Comparison of ENCODE assay signal across 17 cellular contexts in genomic region chr1:94259635-94260289, GRCh38. TPM values are rescaled to one million over a fixed set of nuclear protein-coding genes. Genes with fewer than 3 reads are reported as not detected.
DNase-seq lines count a peak whose midpoint lies in the region; ATAC-seq and TF ChIP-seq lines count a peak whose summit lies in the region.
"Had no signal": no experiment of that assay in that cellular context is flagged by ENCODE, and none has a peak within 500 bp of the region (broad histone marks: within the 10 kb centered on the region; RNA-seq: fewer than 3 reads in every experiment).

No MANE protein-coding gene starts in this region.

- intact Hi-C loops in MCF 10A (cut with micrococcal nuclease) (loop anchor here (1.0 to 2.0 kb wide), 2 partner anchors 23 to 66 kb away; partner anchors contain the start of gene ARHGAP29), thyroid gland (cut with DNase I) (no loop called here)
- intact Hi-C loops in activated T-helper 1 cell treated with anti-CD3 and anti-CD28 coated beads, Interleukin-12 subunit alpha, Interleukin-12 subunit beta, Interleukin-2, Interleukin-4 antibody, amounts not matched to agents 30 ng/mL and 10 ng/mL and 1 ng/mL, durations not matched to agents 14 hours and 24 hours and 36 hours (cut with micrococcal nuclease): no loop called here

- no TSS peak for BruUV-seq in MCF 10A (replicated peaks; lab: Mats Ljungman, UMichigan)

- DNase-seq in SK-N-SH (no peak), MCF 10A (ENCODE audit: unreplicated experiment) (no peak), iPS-NIHi11 (ENCODE audit: low spot score) (peak; percentile 53), thyroid gland (no peak), SIG-M5 (lab: John Stamatoyannopoulos, UW) (no peak), AG08396 (ENCODE audit: low spot score) (no peak)
- no peak for DNase-seq in activated T-helper 1 cell treated with anti-CD3 and anti-CD28 coated beads, Interleukin-12 subunit alpha, Interleukin-12 subunit beta, Interleukin-2, Interleukin-4 antibody, amounts not matched to agents 30 ng/mL and 10 ng/mL and 1 ng/mL, durations not matched to agents 14 hours and 24 hours and 36 hours (ENCODE audit: low spot score)
- DNase-seq: activated B cell treated with CpG ODN at 0.5 μM for 24 hours; activated naive CD4-positive, alpha-beta T cell; CD4-positive, CD25-positive, alpha-beta regulatory T cell; effector memory CD4-positive, alpha-beta T cell; midbrain; NCI-H524 treated with DMSO at 0.1 percent for 48 hours had no signal

- H3K9me3 Mint-ChIP-seq in MCF 10A (ENCODE audit: unreplicated experiment): no peaks in the 10 kb centered on the region
- H3K9me3 Mint-ChIP-seq in activated T-helper 1 cell treated with anti-CD3 and anti-CD28 coated beads, Interleukin-12 subunit alpha, Interleukin-12 subunit beta, Interleukin-2, Interleukin-4 antibody, amounts not matched to agents 30 ng/mL and 10 ng/mL and 1 ng/mL, durations not matched to agents 14 hours and 24 hours and 36 hours: no peaks in the 10 kb centered on the region

- no peaks in the 10 kb centered on the region for H3K27me3 Mint-ChIP-seq in MCF 10A (ENCODE audit: insufficient read depth, unreplicated experiment)
- H3K27me3 Mint-ChIP-seq in activated T-helper 1 cell treated with anti-CD3 and anti-CD28 coated beads, Interleukin-12 subunit alpha, Interleukin-12 subunit beta, Interleukin-2, Interleukin-4 antibody, amounts not matched to agents 30 ng/mL and 10 ng/mL and 1 ng/mL, durations not matched to agents 14 hours and 24 hours and 36 hours (ENCODE audit: insufficient read depth): peaks cover 9% of the 10 kb centered on the region

- H3K27ac ChIP-seq in SK-N-SH (ENCODE audit: low read depth in 2 of 2, low read length in 1 of 2): peak overlapping the region; percentile 60 to 76; a peak in 3 of 4 replicates
- H3K27ac ChIP-seq in thyroid gland: peak overlapping the region in 2 of 3 donors; percentile 41 to 86
- H3K27ac ChIP-seq: 22Rv1, body of pancreas had no signal

- peaks cover 42% of the 10 kb centered on the region for H3K4me1 Mint-ChIP-seq in MCF 10A (ENCODE audit: insufficient read depth, unreplicated experiment)
- no peaks in the 10 kb centered on the region for H3K4me1 Mint-ChIP-seq in activated T-helper 1 cell treated with anti-CD3 and anti-CD28 coated beads, Interleukin-12 subunit alpha, Interleukin-12 subunit beta, Interleukin-2, Interleukin-4 antibody, amounts not matched to agents 30 ng/mL and 10 ng/mL and 1 ng/mL, durations not matched to agents 14 hours and 24 hours and 36 hours (ENCODE audit: low read depth)
- H3K4me1 Mint-ChIP-seq: CD4-positive, CD25-positive, alpha-beta regulatory T cell had no signal

- POLR2A ChIA-PET in SK-N-SH (lab: Yijun Ruan, JAX) (no interaction called here), MCF 10A (lab: Yijun Ruan, JAX) (interaction anchor here (0.7 to 4.8 kb wide), 10 partner anchors 10 to 68 kb away, joined by 3 to 34 read pairs (median 6); partner anchors contain the start of gene ARHGAP29)

- TF ChIP-seq POLR2A in thyroid gland (IDR thresholded peaks at IDR 0.05): no peak

- H3K4me3 ChIP-seq in SK-N-SH (ENCODE audit: low read depth in 2 of 2, low read length in 1 of 2) (no peak overlapping the region), thyroid gland (replicated peaks in 1 of 3) (no peak overlapping the region)
- H3K4me3 ChIP-seq: body of pancreas, gastroesophageal sphincter had no signal

- no peak overlapping the region for H2AFZ ChIP-seq in SK-N-SH (ENCODE audit: low read depth)

- no peak for TF ChIP-seq RAD21 in SK-N-SH (IDR thresholded peaks at IDR 0.05; ENCODE audit: low read length)

- H3K9me3 ChIP-seq in SK-N-SH (no peaks in the 10 kb centered on the region), thyroid gland (no peaks in the 10 kb centered on the region)
- H3K9me3 ChIP-seq: body of pancreas, gastroesophageal sphincter had no signal

- no peak overlapping the region for H3K4me3 Mint-ChIP-seq in MCF 10A (ENCODE audit: unreplicated experiment)
- no peak overlapping the region for H3K4me3 Mint-ChIP-seq in activated T-helper 1 cell treated with anti-CD3 and anti-CD28 coated beads, Interleukin-12 subunit alpha, Interleukin-12 subunit beta, Interleukin-2, Interleukin-4 antibody, amounts not matched to agents 30 ng/mL and 10 ng/mL and 1 ng/mL, durations not matched to agents 14 hours and 24 hours and 36 hours
- H3K4me3 Mint-ChIP-seq: activated B cell treated with CpG ODN at 0.5 μM for 24 hours; CD4-positive, CD25-positive, alpha-beta regulatory T cell had no signal

- peaks cover 13% of the 10 kb centered on the region for H3F3A ChIP-seq in SK-N-SH (replicated peaks; ENCODE audit: insufficient read depth)

- H3K27me3 ChIP-seq in SK-N-SH (ENCODE audit: insufficient read depth): no peaks in the 10 kb centered on the region
- no peaks in the 10 kb centered on the region for H3K27me3 ChIP-seq in thyroid gland
- H3K27me3 ChIP-seq: body of pancreas, gastroesophageal sphincter had no signal

- no peak for TF ChIP-seq EP300 in SK-N-SH (IDR thresholded peaks at IDR 0.05; ENCODE audit: borderline replicate concordance in 1 of 2, low read depth in 1 of 2, low read length in 1 of 2)

- no peaks in the 10 kb centered on the region for H3K9me2 ChIP-seq in SK-N-SH

- H3K79me2 ChIP-seq in SK-N-SH (ENCODE audit: insufficient read depth): no peaks in the 10 kb centered on the region

- no peak for TF ChIP-seq CTCF in SK-N-SH (IDR thresholded peaks at IDR 0.05)
- TF ChIP-seq CTCF in MCF 10A (IDR thresholded peaks at IDR 0.05; ENCODE audit: unreplicated experiment): no peak
- TF ChIP-seq CTCF in thyroid gland (IDR thresholded peaks at IDR 0.05): no peak

- no peak for ATAC-seq in SK-N-SH treated with all-trans-retinoic acid at 6 μM for 48 hours
- ATAC-seq: body of pancreas had no signal

- CTCF ChIA-PET in SK-N-SH (lab: Yijun Ruan, JAX): interaction anchor here (1.0 to 2.5 kb wide), 9 partner anchors 11 to 233 kb away, joined by 3 to 9 read pairs (median 4); no protein-coding TSS in a partner anchor
- CTCF ChIA-PET in MCF 10A (lab: Yijun Ruan, JAX): interaction anchor here (0.6 to 2.5 kb wide), 4 partner anchors 15 to 220 kb away, joined by 3 to 12 read pairs (median 6); no protein-coding TSS in a partner anchor

- no peak overlapping the region for H3K4me2 ChIP-seq in SK-N-SH

- H3K4me1 ChIP-seq in SK-N-SH (ENCODE audit: control insufficient read depth in 1 of 2, insufficient read depth in 2 of 2, low read depth in 1 of 2, low read length in 1 of 2) (peaks cover 13 to 17% of the 10 kb centered on the region in 2 experiments; a peak in 3 of 4 replicates), thyroid gland (peaks cover 19 to 27% of the 10 kb centered on the region in 2 donors)
- H3K4me1 ChIP-seq: body of pancreas had no signal

- WGBS in SK-N-SH (ENCODE audit: low lambda C conversion rate): 93% methylated on average over 6 of the region's 7 CpGs
- 92 to 93% methylated on average over 7 of the region's 7 CpGs for WGBS in thyroid gland, 2 donors

- H4K20me1 ChIP-seq in SK-N-SH (ENCODE audit: insufficient read depth): no peaks in the 10 kb centered on the region

- H3K9ac ChIP-seq in SK-N-SH: no peak overlapping the region

- H3K36me3 ChIP-seq in SK-N-SH (replicated peaks in 1 of 2; ENCODE audit: control insufficient read depth in 1 of 2, insufficient read depth in 2 of 2, low read length in 1 of 2) (no peaks in the 10 kb centered on the region), thyroid gland (no peaks in the 10 kb centered on the region)
- H3K36me3 ChIP-seq: gastroesophageal sphincter had no signal

- peak overlapping the region; percentile 99 for H3K27ac Mint-ChIP-seq in MCF 10A (ENCODE audit: low read depth, unreplicated experiment)
- no peak overlapping the region for H3K27ac Mint-ChIP-seq in activated T-helper 1 cell treated with anti-CD3 and anti-CD28 coated beads, Interleukin-12 subunit alpha, Interleukin-12 subunit beta, Interleukin-2, Interleukin-4 antibody, amounts not matched to agents 30 ng/mL and 10 ng/mL and 1 ng/mL, durations not matched to agents 14 hours and 24 hours and 36 hours
- H3K27ac Mint-ChIP-seq: activated B cell treated with CpG ODN at 0.5 μM for 24 hours; CD4-positive, CD25-positive, alpha-beta regulatory T cell had no signal

- no peaks in the 10 kb centered on the region for H3K36me3 Mint-ChIP-seq in MCF 10A (ENCODE audit: insufficient read depth, unreplicated experiment)
- no peaks in the 10 kb centered on the region for H3K36me3 Mint-ChIP-seq in activated T-helper 1 cell treated with anti-CD3 and anti-CD28 coated beads, Interleukin-12 subunit alpha, Interleukin-12 subunit beta, Interleukin-2, Interleukin-4 antibody, amounts not matched to agents 30 ng/mL and 10 ng/mL and 1 ng/mL, durations not matched to agents 14 hours and 24 hours and 36 hours (ENCODE audit: low read depth)
- H3K36me3 Mint-ChIP-seq: CD4-positive, CD25-positive, alpha-beta regulatory T cell had no signal

TF ChIP-seq in SK-N-SH, 30 proteins besides CTCF, POLR2A, EP300 and RAD21:
- TF ChIP-seq JUND (IDR thresholded peaks at IDR 0.05) (no peak), RXRA (IDR thresholded peaks at IDR 0.05; ENCODE audit: borderline replicate concordance, low read depth) (peak; percentile 79)

TF ChIP-seq in SK-N-SH treated with all-trans-retinoic acid at 6 μM for 48 hours, 23 proteins besides CTCF, POLR2A, EP300 and RAD21 (continues in another document):
- TF ChIP-seq GLIS3 (CRISPR knock-in tag; IDR thresholded peaks at IDR 0.05): no peak
- no peak for TF ChIP-seq CSDC2 (CRISPR knock-in tag; IDR thresholded peaks at IDR 0.05)
- TF ChIP-seq BACH2 (CRISPR knock-in tag; IDR thresholded peaks at IDR 0.05; ENCODE audit: borderline replicate concordance): no peak
- TF ChIP-seq ISL1 (CRISPR knock-in tag; IDR thresholded peaks at IDR 0.05): no peak
- no peak for TF ChIP-seq ZFP30 (CRISPR knock-in tag; IDR thresholded peaks at IDR 0.05)
- TF ChIP-seq TCF4 (CRISPR knock-in tag; IDR thresholded peaks at IDR 0.05; ENCODE audit: borderline replicate concordance): no peak

RNA-seq across cellular contexts. Expression of gene ARHGAP29, which starts 22.4 kb away (rescaled TPM):
- 20.1 and 23.3 TPM in 2 replicates for polyA plus RNA-seq in SK-N-SH (2012; rRNA removed)
- 24.8 and 27.1 TPM in 2 replicates for polyA plus RNA-seq in SK-N-SH (2012; cell fraction: cytosol; rRNA removed)
- polyA plus RNA-seq in SK-N-SH (2012; cell fraction: nucleus; rRNA removed): 17.9 and 40.4 TPM in 2 replicates
- 38.6 and 46.7 TPM in 2 replicates for total RNA-seq in MCF 10A (2022)
- 100 to 1,000 TPM in 1 of 4 donors, 10 to 100 TPM in 3; 56.2 to 115 (median 77.7) TPM for total RNA-seq in thyroid gland
- not detected in 2 replicates for total RNA-seq in activated T-helper 1 cell treated with anti-CD3 and anti-CD28 coated beads, Interleukin-12 subunit alpha, Interleukin-12 subunit beta, Interleukin-2, Interleukin-4 antibody, amounts not matched to agents 30 ng/mL and 10 ng/mL and 1 ng/mL, durations not matched to agents 14 hours and 24 hours and 36 hours
- total RNA-seq: activated B cell treated with CpG ODN at 0.5 μM for 24 hours; CD4-positive, CD25-positive, alpha-beta regulatory T cell had no signal
- polyA plus RNA-seq: CD4-positive, CD25-positive, alpha-beta regulatory T cell had no signal

Comparison
In these comparisons a context has a peak if more than half of its experiments do, and no peak if none do; other contexts are left out.
1. RNA of gene ARHGAP29, which starts 22.4 kb away (total RNA-seq): 56.2 to 115 TPM in thyroid gland and 38.6 to 46.7 TPM in MCF 10A; not detected in activated T-helper 1 cell treated with anti-CD3 and anti-CD28 coated beads, Interleukin-12 subunit alpha, Interleukin-12 subunit beta, Interleukin-2, Interleukin-4 antibody, amounts not matched to agents 30 ng/mL and 10 ng/mL and 1 ng/mL, durations not matched to agents 14 hours and 24 hours and 36 hours; every median in the first group is over 10 times any median in the second.